In the genomic region with DNA sequence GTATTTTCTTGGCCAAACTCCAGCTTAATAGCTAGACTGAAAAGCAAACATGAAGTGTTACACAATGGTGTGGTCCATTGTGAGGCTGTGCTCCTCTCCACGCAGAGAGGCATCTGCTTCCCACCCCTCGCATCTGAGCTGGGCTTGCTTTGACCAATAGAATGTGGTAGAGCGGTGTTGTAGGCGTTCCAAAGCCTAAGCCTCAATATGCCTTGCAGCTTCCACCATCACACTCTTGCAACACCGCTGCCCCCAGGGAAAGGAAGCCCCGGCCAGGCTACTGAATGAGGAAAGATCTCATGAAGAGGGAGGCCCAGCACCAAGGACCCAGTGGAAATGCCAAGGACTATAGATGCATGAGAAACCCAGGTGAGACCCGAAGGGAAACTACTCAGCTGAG, we compare ENCODE assay signal across 20 cellular contexts. TPM values are rescaled to one million over a fixed set of nuclear protein-coding genes. Genes with fewer than 3 reads are reported as not detected.
A peak's percentile ranks its signal among the peaks of the same experiment; 100 is the strongest.
DNase-seq lines count a peak whose midpoint lies in the region; ATAC-seq and TF ChIP-seq lines count a peak whose summit lies in the region.
"Had no signal": no experiment of that assay in that cellular context is flagged by ENCODE, and none has a peak within 500 bp of the region (broad histone marks: within the 10 kb centered on the region; RNA-seq: fewer than 3 reads in every experiment).

No MANE protein-coding gene starts in this region.

- H3K27ac ChIP-seq in esophagus muscularis mucosa (replicated peaks in 1 of 4): no peak overlapping the region

- H3K4me3 ChIP-seq in esophagus muscularis mucosa: no peak overlapping the region

- no peaks in the 10 kb centered on the region for H3K9me3 ChIP-seq in esophagus muscularis mucosa

- no peak for TF ChIP-seq POLR2A in esophagus muscularis mucosa (IDR thresholded peaks at IDR 0.05; ENCODE audit: low read depth)

- peak; percentile 36 for DNase-seq in NCI-H748 (lab: John Stamatoyannopoulos, UW; ENCODE audit: unreplicated experiment)
- DNase-seq in NCI-H748 treated with DMSO at 0.1 percent for 48 hours (lab: John Stamatoyannopoulos, UW): no peak
- DNase-seq in SIG-M5 treated with dmso at 0.1 percent for 504 hours (lab: John Stamatoyannopoulos, UW; ENCODE audit: unreplicated experiment): peak; percentile 95
- peak; percentile 57 for DNase-seq in esophagus muscularis mucosa (ENCODE audit: extremely low spot score)
- DNase-seq in NCI-H1105 treated with DMSO at 0.1 percent for 48 hours (lab: John Stamatoyannopoulos, UW): no peak
- no peak for DNase-seq in stimulated activated CD4-positive, alpha-beta T cell treated with anti-CD3 and anti-CD28 coated beads, Interleukin-2, amount 100 ng/mL, for 24 hours
- DNase-seq in NCI-H2171 treated with DMSO at 0.1 percent for 48 hours (lab: John Stamatoyannopoulos, UW): no peak
- DNase-seq: 8988T; CD4-positive, CD25-positive, alpha-beta regulatory T cell; COR-L47; GDM1; KBM-7; NCI-H1092 treated with DMSO at 0.1 percent for 48 hours; NCI-H2081; NCI-H774; RPMI8226; SHP77 treated with DMSO at 0.1 percent for 48 hours had no signal

- TF ChIP-seq CTCF in esophagus muscularis mucosa (IDR thresholded peaks at IDR 0.05): no peak

- WGBS in esophagus muscularis mucosa: 79% methylated on average over 7 of the region's 7 CpGs

- no peak for ATAC-seq in GM21447 (IDR thresholded peaks at IDR 0.05; ENCODE audit: unreplicated experiment)
- ATAC-seq: HCT116 had no signal

- intact Hi-C loops in esophagus muscularis mucosa (cut with DNase I): no loop called here

- TF ChIP-seq EP300 in esophagus muscularis mucosa (IDR thresholded peaks at IDR 0.05): no peak

- H3K4me1 ChIP-seq in esophagus muscularis mucosa: peaks cover 0 to 19% (median 0%) of the 10 kb centered on the region in 4 donors

- peaks cover 0 to 52% (median 0%) of the 10 kb centered on the region in 4 donors for H3K27me3 ChIP-seq in esophagus muscularis mucosa

- no peaks in the 10 kb centered on the region for H3K36me3 ChIP-seq in esophagus muscularis mucosa

RNA-seq across cellular contexts. Expression of a gene that starts 9.4 kb away (rescaled TPM):
- total RNA-seq in esophagus muscularis mucosa: 10 to 100 TPM; 12.5 to 46.2 (median 31.3) TPM
- total RNA-seq: NCI-H460 had no signal

Comparison
In these comparisons a context has a peak if more than half of its experiments do, and no peak if none do; other contexts are left out.
1. DNase-seq: peak in NCI-H748 (single experiment), SIG-M5 treated with dmso at 0.1 percent for 504 hours (single experiment) and esophagus muscularis mucosa (single experiment); none in NCI-H748 treated with DMSO at 0.1 percent for 48 hours (single experiment), NCI-H1105 treated with DMSO at 0.1 percent for 48 hours (single experiment), stimulated activated CD4-positive, alpha-beta T cell treated with anti-CD3 and anti-CD28 coated beads, Interleukin-2, amount 100 ng/mL, for 24 hours (0 of 2) and NCI-H2171 treated with DMSO at 0.1 percent for 48 hours (single experiment).